ENCODE assay signal across 27 cellular contexts in the genomic region with DNA sequence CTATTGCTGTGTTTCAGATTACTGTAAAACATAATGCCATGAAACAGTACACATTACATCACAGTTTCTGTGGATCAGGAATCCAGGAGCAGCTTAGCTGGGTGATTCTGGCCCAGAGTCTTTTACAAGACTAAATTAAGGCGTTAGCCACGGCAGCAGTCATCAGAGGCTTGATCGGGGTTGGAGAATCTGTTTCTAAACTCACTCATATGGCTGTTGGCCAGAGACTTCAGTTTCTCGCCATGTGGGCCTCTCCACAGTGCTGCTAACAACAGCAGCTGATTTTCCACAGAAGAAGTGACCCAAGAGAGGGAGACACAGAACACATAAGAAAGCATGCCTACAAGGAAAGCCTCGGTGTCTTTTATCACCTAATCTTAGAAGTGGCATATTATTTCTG.
DNase-seq lines count a peak whose midpoint lies in the region; TF ChIP-seq lines count a peak whose summit lies in the region.
"Had no signal": no experiment of that assay in that cellular context is flagged by ENCODE, and none has a peak within 500 bp of the region (broad histone marks: within the 10 kb centered on the region; RNA-seq: fewer than 3 reads in every experiment).

No MANE protein-coding gene starts in this region.

- H3K4me3 ChIP-seq in fibroblast of the aortic adventitia (ENCODE audit: low read depth, low read length): no peak overlapping the region
- H3K4me3 ChIP-seq: body of pancreas, colonic mucosa, prostate gland, skin epidermis, thyroid gland had no signal

- DNase-seq in DMS 273 (lab: John Stamatoyannopoulos, UW; ENCODE audit: unreplicated experiment): peak; percentile 24
- DNase-seq in DMS 273 treated with DMSO at 0.1 percent for 48 hours (lab: John Stamatoyannopoulos, UW): no peak
- peak; percentile 31 for DNase-seq in cerebellar cortex (ENCODE audit: low spot score)
- DNase-seq in fibroblast of the aortic adventitia (ENCODE audit: low read depth): peak; percentile 33
- DNase-seq in pons (ENCODE audit: low spot score): peak; percentile 30
- DNase-seq in DMS53 treated with DMSO at 0.1 percent for 48 hours (lab: John Stamatoyannopoulos, UW; ENCODE audit: unreplicated experiment): no peak
- DNase-seq in central memory CD4-positive, alpha-beta T cell: no peak
- no peak for DNase-seq in T-helper 1 cell
- DNase-seq: activated CD4-positive, alpha-beta T cell treated with anti-CD3 and anti-CD28 coated beads, Interleukin-2, amount 10 ng/mL, durations not matched to agents 24 days and 14 days; activated naive CD4-positive, alpha-beta T cell; activated T-cell treated with anti-CD3 and anti-CD28 coated beads, Interleukin-2, amount 50 U/mL, for 4 hours; body of pancreas; CD4-positive, alpha-beta T cell; colonic mucosa; effector memory CD4-positive, alpha-beta T cell; EL; kidney glomerular epithelial cell; NCI-H1436; NCI-H2171; NCI-H526; SIG-M5; stimulated activated CD4-positive, alpha-beta T cell treated with anti-CD3 and anti-CD28 coated beads, Interleukin-1b, Interleukin-23, amount 100 ng/mL, for 48 hours; stimulated activated CD8-positive, alpha-beta memory T cell treated with anti-CD3 and anti-CD28 coated beads, Interleukin-4, amount 100 ng/mL, for 48 hours; stimulated activated naive CD8-positive, alpha-beta T cell treated with anti-CD3 and anti-CD28 coated beads, Interleukin-15, amount 100 ng/mL, for 72 hours had no signal

- no peak for TF ChIP-seq CTCF in fibroblast of the aortic adventitia (IDR thresholded peaks at IDR 0.05; ENCODE audit: insufficient read depth, low read length)

Comparison
In these comparisons a context has a peak if more than half of its experiments do, and no peak if none do; other contexts are left out.
1. DNase-seq: peak in DMS 273 (single experiment), cerebellar cortex (single experiment), fibroblast of the aortic adventitia (single experiment) and pons (single experiment); none in DMS 273 treated with DMSO at 0.1 percent for 48 hours (single experiment), DMS53 treated with DMSO at 0.1 percent for 48 hours (single experiment), central memory CD4-positive, alpha-beta T cell (single experiment) and T-helper 1 cell (0 of 5).